Comparison of ENCODE assay signal across 31 cellular contexts in genomic region chr5:180632768-180633167, GRCh38. TPM values are rescaled to one million over a fixed set of nuclear protein-coding genes. Genes with fewer than 3 reads are reported as not detected.
DNase-seq lines count a peak whose midpoint lies in the region; FAIRE-seq and TF ChIP-seq lines count a peak whose summit lies in the region.
"Had no signal": no experiment of that assay in that cellular context is flagged by ENCODE, and none has a peak within 500 bp of the region (broad histone marks: within the 10 kb centered on the region; RNA-seq: fewer than 3 reads in every experiment).

No MANE protein-coding gene starts in this region.

- no peak overlapping the region for H3K18ac ChIP-seq in H9 (ENCODE audit: insufficient read length, low read depth, low read length)

- H2BK15ac ChIP-seq in H9 (ENCODE audit: low read depth, low read length): no peak overlapping the region

- H3K27ac ChIP-seq in H9 (ENCODE audit: insufficient read length, low read depth, low read length) (no peak overlapping the region), kidney (ENCODE audit: low read depth in 2 of 2, low read length in 2 of 2) (peak overlapping the region in 1 of 2 donors; percentile 32)
- H3K27ac ChIP-seq: C4-2B, neutrophil, SJSA1, suprapubic skin, WERI-Rb-1 had no signal

- H3K9me3 Mint-ChIP-seq in H9 (0 out of 5 replicates have a peak, but pooled peaks cover 0 to 2% of the 10 kb centered on the region in 2 experiments), chondrocyte (ENCODE audit: low read depth) (no peaks in the 10 kb centered on the region), Calu3 (ENCODE audit: low read depth, unreplicated experiment) (no peaks in the 10 kb centered on the region)
- H3K9me3 Mint-ChIP-seq: activated naive CD8-positive, alpha-beta T cell treated with anti-CD3 and anti-CD28 coated beads, Interleukin-2, amount 10 ng/mL, durations not matched to agents 7 days and 5 days; stimulated activated effector memory CD8-positive, alpha-beta T cell treated with anti-CD3 and anti-CD28 coated beads, Interleukin-12 subunit alpha, Interleukin-12 subunit beta, amount 100 ng/mL, for 72 hours had no signal

- no peak overlapping the region for H2AFZ ChIP-seq in H9 (ENCODE audit: low read length)

- H3K27ac Mint-ChIP-seq in H9 (no peak overlapping the region; a peak in 1 of 7 replicates), chondrocyte (ENCODE audit: unreplicated experiment) (no peak overlapping the region), Calu3 (ENCODE audit: unreplicated experiment) (no peak overlapping the region)
- H3K27ac Mint-ChIP-seq: activated naive CD8-positive, alpha-beta T cell treated with anti-CD3 and anti-CD28 coated beads, Interleukin-2, amount 10 ng/mL, durations not matched to agents 7 days and 5 days; memory B cell; progenitor cell of endocrine pancreas had no signal

- peaks cover 3% of the 10 kb centered on the region for H4K20me1 ChIP-seq in H9 (ENCODE audit: control insufficient read depth, insufficient read depth, insufficient read length)

- H3K27me3 ChIP-seq in H9 (ENCODE audit: insufficient read depth, low read length): no peaks in the 10 kb centered on the region
- H3K27me3 ChIP-seq: neutrophil, upper lobe of left lung had no signal

- no peak for DNase-seq in H9
- DNase-seq in chondrocyte (ENCODE audit: low spot score): peak; percentile 72
- DNase-seq in kidney: peak; percentile 57
- DNase-seq in posterior vena cava (ENCODE audit: low spot score): peak; percentile 72
- no peak for DNase-seq in Calu3
- no peak for DNase-seq in NCI-H2029 (lab: John Stamatoyannopoulos, UW)
- DNase-seq in stimulated activated naive CD4-positive, alpha-beta T cell (lab: John Stamatoyannopoulos, UW): no peak
- DNase-seq: activated CD4-positive, alpha-beta T cell treated with anti-CD3 and anti-CD28 coated beads for 4 hours; activated effector memory CD4-positive, alpha-beta T cell treated with anti-CD3 and anti-CD28 coated beads, Interleukin-2, amount 50 U/mL, for 16 hours; activated naive CD8-positive, alpha-beta T cell treated with anti-CD3 and anti-CD28 coated beads, Interleukin-2, amount 10 ng/mL, durations not matched to agents 7 days and 5 days; activated T-cell treated with anti-CD3 and anti-CD28 coated beads, Interleukin-2, amount 50 U/mL, for 1 hour; caudate nucleus; cortex of kidney; DMS79; head of caudate nucleus; NCI-H1092; NCI-H1694; WERI-Rb-1 had no signal

- CTCF ChIA-PET in Calu3 (lab: Charles Lee): no interaction called here

- no peak overlapping the region for H3K4me2 ChIP-seq in H9 (ENCODE audit: insufficient read depth, insufficient read length, low read length)

- H3K4ac ChIP-seq in H9 (ENCODE audit: low read depth, low read length): no peak overlapping the region

- TF ChIP-seq CTCF in H9 (conservative IDR thresholded peaks at IDR 0.05) (no peak), chondrocyte (IDR thresholded peaks at IDR 0.05) (no peak), kidney (IDR thresholded peaks at IDR 0.05; ENCODE audit: borderline replicate concordance, extremely low read depth, insufficient read depth) (no peak), Calu3 (IDR thresholded peaks at IDR 0.05; ENCODE audit: unreplicated experiment) (no peak)

- no peak overlapping the region for H3K56ac ChIP-seq in H9 (ENCODE audit: insufficient read length, low read depth, low read length)

- intact Hi-C loops in kidney (cut with DNase I) (no loop called here), posterior vena cava (cut with DNase I) (no loop called here), Calu3 (cut with micrococcal nuclease; ENCODE audit: unreplicated experiment) (no loop called here)

- H3K79me1 ChIP-seq in H9 (ENCODE audit: insufficient read depth, low read depth, low read length, poor library complexity, severe bottlenecking): no peaks in the 10 kb centered on the region

- no peaks in the 10 kb centered on the region for H3K36me3 ChIP-seq in kidney (ENCODE audit: control insufficient read depth in 1 of 2, insufficient read depth in 2 of 2, low read length in 2 of 2)
- H3K36me3 ChIP-seq: neutrophil, SJSA1, suprapubic skin, WERI-Rb-1 had no signal

- H2BK20ac ChIP-seq in H9 (ENCODE audit: low read depth, low read length, poor library complexity, severe bottlenecking): no peak overlapping the region

- no peak overlapping the region for H3K4me3 ChIP-seq in kidney (ENCODE audit: low read length in 2 of 2)
- H3K4me3 ChIP-seq: K562, SJSA1, suprapubic skin, upper lobe of left lung had no signal

- H3K23ac ChIP-seq in H9 (ENCODE audit: insufficient read length, low read depth, low read length): no peak overlapping the region

- no peaks in the 10 kb centered on the region for H3K36me3 Mint-ChIP-seq in H9 (ENCODE audit: insufficient read depth in 1 of 3, low read depth in 3 of 3)
- H3K36me3 Mint-ChIP-seq in chondrocyte (ENCODE audit: low read depth): no peaks in the 10 kb centered on the region
- no peaks in the 10 kb centered on the region for H3K36me3 Mint-ChIP-seq in Calu3 (ENCODE audit: insufficient read depth, unreplicated experiment)
- H3K36me3 Mint-ChIP-seq: activated naive CD8-positive, alpha-beta T cell treated with anti-CD3 and anti-CD28 coated beads, Interleukin-2, amount 10 ng/mL, durations not matched to agents 7 days and 5 days; memory B cell; stimulated activated effector memory CD8-positive, alpha-beta T cell treated with anti-CD3 and anti-CD28 coated beads, Interleukin-12 subunit alpha, Interleukin-12 subunit beta, amount 100 ng/mL, for 72 hours had no signal

- H4K5ac ChIP-seq in H9 (ENCODE audit: insufficient read length, low read depth, low read length): no peak overlapping the region

- WGBS in H9 (ENCODE audit: extremely low coverage, insufficient read length, low lambda C conversion rate): no CpG with 5 or more reads among the region's 10 CpGs

- no peak overlapping the region for H4K91ac ChIP-seq in H9 (ENCODE audit: insufficient read length, low read depth, low read length)

- H4K8ac ChIP-seq in H9 (replicated peaks; ENCODE audit: insufficient read length, low read depth, low read length): no peak overlapping the region

- H2BK120ac ChIP-seq in H9 (ENCODE audit: low read depth, low read length, poor library complexity, severe bottlenecking): no peak overlapping the region

- H3K23me2 ChIP-seq in H9 (ENCODE audit: insufficient read length, low read depth, low read length, poor library complexity, severe bottlenecking): no peaks in the 10 kb centered on the region

- no peak overlapping the region for H3K9ac ChIP-seq in H9 (ENCODE audit: extremely low read depth, insufficient read length, low read length)
- H3K9ac ChIP-seq in kidney (ENCODE audit: low read length in 2 of 2): no peak overlapping the region

- no peaks in the 10 kb centered on the region for H3K79me2 ChIP-seq in H9 (ENCODE audit: insufficient read depth, low read length)

- H3K4me3 Mint-ChIP-seq in H9: no peak overlapping the region
- no peak overlapping the region for H3K4me3 Mint-ChIP-seq in chondrocyte (ENCODE audit: unreplicated experiment)
- no peak overlapping the region for H3K4me3 Mint-ChIP-seq in Calu3 (ENCODE audit: low read depth, unreplicated experiment)
- H3K4me3 Mint-ChIP-seq: activated naive CD8-positive, alpha-beta T cell treated with anti-CD3 and anti-CD28 coated beads, Interleukin-2, amount 10 ng/mL, durations not matched to agents 7 days and 5 days; memory B cell; stimulated activated effector memory CD8-positive, alpha-beta T cell treated with anti-CD3 and anti-CD28 coated beads, Interleukin-12 subunit alpha, Interleukin-12 subunit beta, amount 100 ng/mL, for 72 hours had no signal

- H2BK5ac ChIP-seq in H9 (ENCODE audit: insufficient read length, low read length): no peak overlapping the region

- H3K14ac ChIP-seq in H9 (ENCODE audit: insufficient read depth, low read length): 0 out of 2 replicates have a peak overlapping the region, but pooled peaks have one; percentile 8

- H3K27me3 Mint-ChIP-seq in H9 (ENCODE audit: low read depth) (peaks cover 3% of the 10 kb centered on the region), chondrocyte (ENCODE audit: low read depth) (peaks cover 13% of the 10 kb centered on the region), Calu3 (ENCODE audit: unreplicated experiment) (peaks cover 47% of the 10 kb centered on the region)
- H3K27me3 Mint-ChIP-seq: activated naive CD8-positive, alpha-beta T cell treated with anti-CD3 and anti-CD28 coated beads, Interleukin-2, amount 10 ng/mL, durations not matched to agents 7 days and 5 days had no signal

- H3K4me1 ChIP-seq in H9 (ENCODE audit: insufficient read depth, low read length) (no peaks in the 10 kb centered on the region), kidney (ENCODE audit: control insufficient read depth in 1 of 2, insufficient read depth in 1 of 2, low read depth in 1 of 2, low read length in 2 of 2) (peaks cover 0 to 7% of the 10 kb centered on the region in 2 donors)
- H3K4me1 ChIP-seq: SJSA1, suprapubic skin had no signal

- peaks cover 5 to 10% of the 10 kb centered on the region in 2 experiments; a peak in 2 of 4 replicates for H3K4me1 Mint-ChIP-seq in H9
- H3K4me1 Mint-ChIP-seq in chondrocyte (ENCODE audit: low read depth): peaks cover 2% of the 10 kb centered on the region
- no peaks in the 10 kb centered on the region for H3K4me1 Mint-ChIP-seq in Calu3 (ENCODE audit: low read depth, unreplicated experiment)
- H3K4me1 Mint-ChIP-seq: activated naive CD8-positive, alpha-beta T cell treated with anti-CD3 and anti-CD28 coated beads, Interleukin-2, amount 10 ng/mL, durations not matched to agents 7 days and 5 days; memory B cell had no signal

- H3K9me3 ChIP-seq in H9 (ENCODE audit: control insufficient read depth, low read depth, low read length) (no peaks in the 10 kb centered on the region), kidney (ENCODE audit: control insufficient read depth in 1 of 2, low read length in 2 of 2) (no peaks in the 10 kb centered on the region)
- H3K9me3 ChIP-seq: neutrophil, SJSA1, suprapubic skin, upper lobe of left lung had no signal

- H2BK12ac ChIP-seq in H9 (ENCODE audit: insufficient read length, low read depth, low read length): no peak overlapping the region

- no peak for FAIRE-seq in kidney (lab: Jason Lieb, UNC)
- FAIRE-seq: G401.6, HTR-8/SVneo, K562, keratinocyte had no signal

- H3T11ph ChIP-seq in H9 (ENCODE audit: low read length): no peak overlapping the region

- BruUV-seq in Calu3 (replicated peaks; lab: Mats Ljungman, UMichigan): no TSS peak

- H2AK5ac ChIP-seq in H9 (ENCODE audit: insufficient read length, low read length): no peak overlapping the region

RNA-seq across cellular contexts. Expression of gene FLT4, which starts 16.6 kb away (rescaled TPM):
- total RNA-seq in H9 (2021) (6.1 and 6.3 TPM in 2 replicates), chondrocyte (0.10 to 0.31 TPM (median 0.29 TPM) in 3 replicates), kidney (29.4 TPM), posterior vena cava (10 to 100 TPM; 18.0 to 29.6 TPM), Calu3 (2022) (not detected in 2 replicates)
- 6.9 TPM for polyA plus RNA-seq in kidney (ENCODE audit: insufficient read depth, low read depth, low replicate concordance)
- total RNA-seq: SJSA1 had no signal
- polyA plus RNA-seq: keratinocyte had no signal

RNA-seq across cellular contexts. Expression of gene SCGB3A1, which starts 41.5 kb away (rescaled TPM):
- not detected in 2 replicates for total RNA-seq in H9 (2021)
- 0.47 to 0.77 TPM in 2 of 3 replicates, not detected in the other for total RNA-seq in chondrocyte
- 1.1 TPM for total RNA-seq in kidney
- 2.3 TPM for polyA plus RNA-seq in kidney (ENCODE audit: insufficient read depth, low read depth, low replicate concordance)
- total RNA-seq in posterior vena cava: not detected
- total RNA-seq in Calu3 (2022): not detected in 2 replicates
- total RNA-seq: NCI-H460, progenitor cell of endocrine pancreas, SJSA1 had no signal
- polyA plus RNA-seq: K562, keratinocyte had no signal

Comparison
In these comparisons a context has a peak if more than half of its experiments do, and no peak if none do; other contexts are left out.
1. DNase-seq: peak in chondrocyte (single experiment), kidney (single experiment) and posterior vena cava (single experiment); none in H9 (single experiment), Calu3 (single experiment), NCI-H2029 (single experiment) and stimulated activated naive CD4-positive, alpha-beta T cell (0 of 6).